In genomic region chr6:8182857-8183256, GRCh38 we compare ENCODE assay signal across 20 cellular contexts.
DNase-seq lines count a peak whose midpoint lies in the region; ATAC-seq and TF ChIP-seq lines count a peak whose summit lies in the region.
"Had no signal": no experiment of that assay in that cellular context is flagged by ENCODE, and none has a peak within 500 bp of the region (broad histone marks: within the 10 kb centered on the region; RNA-seq: fewer than 3 reads in every experiment).

No MANE protein-coding gene starts in this region.

- ATAC-seq in heart left ventricle (peak in 3 of 4 donors; percentile 74 to 78 (median 75)), HG02623 (IDR thresholded peaks at IDR 0.05; ENCODE audit: unreplicated experiment) (no peak), GM21723 (IDR thresholded peaks at IDR 0.05; ENCODE audit: unreplicated experiment) (no peak)
- ATAC-seq: HepG2, sciatic nerve had no signal

- H3K4me1 ChIP-seq in heart left ventricle: peaks cover 0 to 23% (median 7%) of the 10 kb centered on the region in 12 donors
- H3K4me1 ChIP-seq: HAP-1 had no signal

- no peaks in the 10 kb centered on the region for H3K27me3 ChIP-seq in heart left ventricle
- H3K27me3 ChIP-seq: neutrophil had no signal

- DNase-seq in heart left ventricle (peak in 2 of 5 donors; percentile 10 to 31), cardiac septum (ENCODE audit: low spot score) (no peak), choroid plexus epithelial cell (ENCODE audit: low read depth) (peak; percentile 23), myocyte (ENCODE audit: low read depth) (peak; percentile 18), 8988T (no peak)
- DNase-seq in activated CD4-positive, alpha-beta T cell treated with anti-CD3 and anti-CD28 coated beads for 4 hours: no peak
- DNase-seq: ACHN; activated CD4-positive, CD25-positive, alpha-beta regulatory T cell treated with anti-CD3 and anti-CD28 coated beads, Interleukin-2, amount 50 U/mL, for 72 hours; CD8-positive, alpha-beta memory T cell; dorsolateral prefrontal cortex; NCI-H1092; NK-92 treated with Interleukin-12 subunit alpha and Interleukin-12 subunit beta, amount 100 ng/mL, for 24 hours; stimulated activated CD4-positive, alpha-beta T cell treated with anti-CD3 and anti-CD28 coated beads, Interleukin-2, amount 100 ng/mL, for 48 hours; T-helper 2 cell had no signal

- 5 to 19% (median 16%) methylated on average over 4 of the region's 4 CpGs for WGBS in heart left ventricle, 4 donors

- no peak overlapping the region for H3K27ac ChIP-seq in heart left ventricle
- H3K27ac ChIP-seq: dorsolateral prefrontal cortex, neutrophil had no signal

- H3K4me3 ChIP-seq in heart left ventricle (no peak overlapping the region), choroid plexus epithelial cell (ENCODE audit: low read depth, low read length) (no peak overlapping the region)
- H3K4me3 ChIP-seq: dorsolateral prefrontal cortex, HAP-1 had no signal

- TF ChIP-seq CTCF in heart left ventricle (IDR thresholded peaks at IDR 0.05): no peak
- TF ChIP-seq CTCF in choroid plexus epithelial cell (conservative IDR thresholded peaks at IDR 0.05; ENCODE audit: low read depth, low read length): no peak

- no peaks in the 10 kb centered on the region for H3K9me3 ChIP-seq in heart left ventricle
- H3K9me3 ChIP-seq: HAP-1, neutrophil had no signal

- intact Hi-C loops in heart left ventricle (cut with DNase I): no loop called here
- intact Hi-C loops in cardiac septum (cut with DNase I): no loop called here

- H3K36me3 ChIP-seq in heart left ventricle: no peaks in the 10 kb centered on the region
- H3K36me3 ChIP-seq: HAP-1, neutrophil had no signal

- TF ChIP-seq POLR2A in heart left ventricle (IDR thresholded peaks at IDR 0.05): no peak

Comparison
In these comparisons a context has a peak if more than half of its experiments do, and no peak if none do; other contexts are left out.
1. ATAC-seq: peak in heart left ventricle (3 of 4); none in HG02623 (single experiment) and GM21723 (single experiment).
2. DNase-seq: peak in choroid plexus epithelial cell (single experiment) and myocyte (single experiment); none in cardiac septum (single experiment), activated CD4-positive, alpha-beta T cell treated with anti-CD3 and anti-CD28 coated beads for 4 hours (0 of 2) and 8988T (single experiment).